In genomic region chr1:85495556-85495955, GRCh38 we compare ENCODE assay signal across 11 cellular contexts. TPM values are rescaled to one million over a fixed set of nuclear protein-coding genes. Genes with fewer than 3 reads are reported as not detected.
DNase-seq lines count a peak whose midpoint lies in the region; ATAC-seq and TF ChIP-seq lines count a peak whose summit lies in the region.
"Had no signal": no experiment of that assay in that cellular context is flagged by ENCODE, and none has a peak within 500 bp of the region (broad histone marks: within the 10 kb centered on the region; RNA-seq: fewer than 3 reads in every experiment).

No MANE protein-coding gene starts in this region.

- H3K27ac Mint-ChIP-seq in nephron progenitor cell = no peak overlapping the region
- H3K27ac Mint-ChIP-seq: activated B cell treated with CpG ODN at 0.5 μM for 24 hours; activated naive CD4-positive, alpha-beta T cell treated with anti-CD3 and anti-CD28 coated beads, Interleukin-2, amount 10 ng/mL, durations not matched to agents 7 days and 5 days had no signal

- DNase-seq in AG10803 (ENCODE audit: low read depth) = peak; percentile 62
- DNase-seq in LoVo (ENCODE audit: low spot score) = peak; percentile 92
- peak; percentile 59 for DNase-seq in adipocyte (ENCODE audit: low read depth)
- peak; percentile 55 for DNase-seq in mesenchymal stem cell
- DNase-seq in nephron progenitor cell = no peak
- no peak for DNase-seq in activated CD4-positive, alpha-beta T cell treated with anti-CD3 and anti-CD28 coated beads for 48 hours
- DNase-seq in Right ventricle myocardium superior = no peak
- no peak for DNase-seq in HuH-7.5 (ENCODE audit: low spot score)
- DNase-seq: activated B cell treated with CpG ODN at 0.5 μM for 24 hours; activated naive CD4-positive, alpha-beta T cell treated with anti-CD3 and anti-CD28 coated beads, Interleukin-2, amount 10 ng/mL, durations not matched to agents 7 days and 5 days had no signal

- ATAC-seq in Right ventricle myocardium superior (ENCODE audit: poor library complexity) = no peak

- peaks cover 3% of the 10 kb centered on the region for H3K27me3 Mint-ChIP-seq in nephron progenitor cell (ENCODE audit: low read depth, poor library complexity)

- H2BK5ac ChIP-seq in mesenchymal stem cell (ENCODE audit: low read depth, low read length, poor library complexity, severe bottlenecking) = no peak overlapping the region

- 41% methylated on average over 4 of the region's 6 CpGs for WGBS in mesenchymal stem cell

- H3K9me3 ChIP-seq in adipocyte (ENCODE audit: control insufficient read depth, low read length) = no peaks in the 10 kb centered on the region
- no peaks in the 10 kb centered on the region for H3K9me3 ChIP-seq in mesenchymal stem cell (ENCODE audit: control insufficient read depth, low read length)
- H3K9me3 ChIP-seq: BLaER1 had no signal

- intact Hi-C loops in Right ventricle myocardium superior (cut with DNase I) = no loop called here

- peak overlapping the region; percentile 39 for H3K27ac ChIP-seq in mesenchymal stem cell (ENCODE audit: low read length, poor library complexity, severe bottlenecking)
- H3K27ac ChIP-seq: BLaER1 had no signal

- H2AFZ ChIP-seq in mesenchymal stem cell (ENCODE audit: low read depth, low read length) = no peak overlapping the region

- peak overlapping the region; percentile 46 to 50 for H3K18ac ChIP-seq in mesenchymal stem cell (ENCODE audit: low read depth in 1 of 2, low read length in 2 of 2)

- H3K14ac ChIP-seq in mesenchymal stem cell (ENCODE audit: low read length in 2 of 2) = no peak overlapping the region

- H3K4me3 Mint-ChIP-seq in nephron progenitor cell = no peak overlapping the region
- H3K4me3 Mint-ChIP-seq: activated B cell treated with CpG ODN at 0.5 μM for 24 hours; activated naive CD4-positive, alpha-beta T cell treated with anti-CD3 and anti-CD28 coated beads, Interleukin-2, amount 10 ng/mL, durations not matched to agents 7 days and 5 days had no signal

- H4K8ac ChIP-seq in mesenchymal stem cell (ENCODE audit: low read length) = peak overlapping the region; percentile 52

- H2BK120ac ChIP-seq in mesenchymal stem cell (ENCODE audit: low read depth, low read length) = no peak overlapping the region

- no peak overlapping the region for H3K4me3 ChIP-seq in AG10803 (ENCODE audit: low read length)
- peak overlapping the region; percentile 18 for H3K4me3 ChIP-seq in adipocyte (ENCODE audit: low read length)
- no peak overlapping the region for H3K4me3 ChIP-seq in mesenchymal stem cell (ENCODE audit: insufficient read depth in 1 of 2, low read depth in 1 of 2, low read length in 2 of 2)
- H3K4me3 ChIP-seq: BLaER1 had no signal

- H3K4me1 Mint-ChIP-seq in nephron progenitor cell = peaks cover 23% of the 10 kb centered on the region
- H3K4me1 Mint-ChIP-seq: activated B cell treated with CpG ODN at 0.5 μM for 24 hours; activated naive CD4-positive, alpha-beta T cell treated with anti-CD3 and anti-CD28 coated beads, Interleukin-2, amount 10 ng/mL, durations not matched to agents 7 days and 5 days had no signal

- peaks cover 35% of the 10 kb centered on the region for H3K36me3 ChIP-seq in adipocyte (ENCODE audit: control insufficient read depth, insufficient read depth, low read length, severe bottlenecking)
- peaks cover 0 to 12% of the 10 kb centered on the region in 2 experiments for H3K36me3 ChIP-seq in mesenchymal stem cell (ENCODE audit: control insufficient read depth in 1 of 2, insufficient read depth in 2 of 2, low read depth in 1 of 2, low read length in 2 of 2)
- H3K36me3 ChIP-seq: BLaER1 had no signal

- peak overlapping the region in 1 of 2 experiments; percentile 59 for H3K23ac ChIP-seq in mesenchymal stem cell (ENCODE audit: low read length in 2 of 2)

- no peaks in the 10 kb centered on the region for H3K36me3 Mint-ChIP-seq in nephron progenitor cell (ENCODE audit: low read depth)
- H3K36me3 Mint-ChIP-seq: activated naive CD4-positive, alpha-beta T cell treated with anti-CD3 and anti-CD28 coated beads, Interleukin-2, amount 10 ng/mL, durations not matched to agents 7 days and 5 days had no signal

- H2BK12ac ChIP-seq in mesenchymal stem cell (ENCODE audit: low read length in 2 of 2) = peak overlapping the region in 1 of 2 experiments; percentile 83

- H3K4me1 ChIP-seq in adipocyte (ENCODE audit: control insufficient read depth, insufficient read depth, low read length) = peaks cover 40% of the 10 kb centered on the region
- H3K4me1 ChIP-seq in mesenchymal stem cell (ENCODE audit: control insufficient read depth, insufficient read depth, low read depth, low read length) = peaks cover 5% of the 10 kb centered on the region
- H3K4me1 ChIP-seq: BLaER1 had no signal

- no peak overlapping the region for H3K9ac ChIP-seq in adipocyte (ENCODE audit: low read length)
- no peak overlapping the region for H3K9ac ChIP-seq in mesenchymal stem cell (ENCODE audit: low read length)
- H3K9ac ChIP-seq: BLaER1 had no signal

- H3K4me2 ChIP-seq in mesenchymal stem cell (ENCODE audit: low read length, poor library complexity, severe bottlenecking) = no peak overlapping the region
- H3K4me2 ChIP-seq: BLaER1 had no signal

- H2AK5ac ChIP-seq in mesenchymal stem cell (ENCODE audit: low read length, severe bottlenecking) = peak overlapping the region; percentile 10

- H3K9me3 Mint-ChIP-seq in nephron progenitor cell = peaks cover 7% of the 10 kb centered on the region
- H3K9me3 Mint-ChIP-seq: activated B cell treated with CpG ODN at 0.5 μM for 24 hours; activated naive CD4-positive, alpha-beta T cell treated with anti-CD3 and anti-CD28 coated beads, Interleukin-2, amount 10 ng/mL, durations not matched to agents 7 days and 5 days had no signal

- TF ChIP-seq CTCF in AG10803 (conservative IDR thresholded peaks at IDR 0.05; ENCODE audit: low read length) = no peak
- no peak for TF ChIP-seq CTCF in nephron progenitor cell (IDR thresholded peaks at IDR 0.05)

- H3K27me3 ChIP-seq in adipocyte (replicated peaks; ENCODE audit: control insufficient read depth, insufficient read depth, low read length) (no peaks in the 10 kb centered on the region), mesenchymal stem cell (ENCODE audit: control insufficient read depth in 1 of 2, insufficient read depth in 1 of 2, low read length in 2 of 2) (no peaks in the 10 kb centered on the region)
- H3K27me3 ChIP-seq: BLaER1 had no signal

- no peak overlapping the region for H2BK15ac ChIP-seq in mesenchymal stem cell (ENCODE audit: low read depth, poor library complexity, severe bottlenecking)

- H4K91ac ChIP-seq in mesenchymal stem cell (ENCODE audit: low read length) = no peak overlapping the region

- H3K4ac ChIP-seq in mesenchymal stem cell (ENCODE audit: low read depth in 1 of 2, low read length in 2 of 2) = peak overlapping the region in 1 of 2 experiments; percentile 10

- H3K79me1 ChIP-seq in mesenchymal stem cell (replicated peaks; ENCODE audit: low read length, poor library complexity, severe bottlenecking) = no peaks in the 10 kb centered on the region

RNA-seq across cellular contexts. Expression of gene DDAH1, which starts 30.6 kb away (rescaled TPM):
- polyA plus RNA-seq in mesenchymal stem cell (2013, experiment 1 of 2) = 48.3 TPM
- polyA plus RNA-seq in mesenchymal stem cell (2013, experiment 2 of 2) = 48.6 TPM
- 3.5 TPM for total RNA-seq in Right ventricle myocardium superior

Comparison
In these comparisons a context has a peak if more than half of its experiments do, and no peak if none do; other contexts are left out.
1. DNase-seq: peak in AG10803 (single experiment), LoVo (single experiment), adipocyte (single experiment) and mesenchymal stem cell (single experiment); none in nephron progenitor cell (single experiment), activated CD4-positive, alpha-beta T cell treated with anti-CD3 and anti-CD28 coated beads for 48 hours (single experiment), Right ventricle myocardium superior (single experiment) and HuH-7.5 (single experiment).